8 cellular contexts compared by ENCODE assay signal in the genomic region with DNA sequence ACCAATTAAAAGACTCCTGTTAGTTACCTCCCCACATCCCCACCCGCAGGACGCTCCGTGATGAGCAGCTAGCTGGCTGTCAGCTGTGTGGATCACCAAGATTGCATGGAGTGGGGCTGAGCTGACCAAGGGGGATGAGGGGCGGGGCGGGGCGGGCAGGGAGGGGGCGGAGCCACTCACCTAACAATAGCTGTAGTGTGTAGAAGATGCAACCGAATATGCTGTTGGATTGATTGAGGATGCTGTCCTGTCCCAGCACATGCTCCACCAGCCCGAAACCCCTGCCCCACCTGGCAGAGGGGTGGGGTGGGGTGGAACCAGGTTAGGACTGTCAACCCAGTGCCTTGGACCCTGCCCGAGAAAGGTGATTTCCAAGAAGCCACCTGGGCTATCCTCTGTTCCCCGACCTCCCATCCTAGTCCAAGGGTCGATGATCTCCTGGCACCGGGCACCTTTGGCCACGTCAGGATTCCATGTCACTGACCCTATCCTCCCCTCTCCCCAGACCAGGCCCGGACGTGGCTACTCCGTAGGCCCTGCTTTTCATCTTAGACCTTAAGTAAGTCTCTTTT. TPM values are rescaled to one million over a fixed set of nuclear protein-coding genes. Genes with fewer than 3 reads are reported as not detected.
DNase-seq lines count a peak whose midpoint lies in the region; ATAC-seq and TF ChIP-seq lines count a peak whose summit lies in the region.

No MANE protein-coding gene starts in this region.

- TF ChIP-seq CTCF in NB4 (IDR thresholded peaks at IDR 0.05; ENCODE audit: low read depth, low read length) (no peak), stomach (IDR thresholded peaks at IDR 0.05) (no peak)

- H3K4me3 ChIP-seq in NB4 (ENCODE audit: low read depth, low read length) = peak overlapping the region; percentile 13
- H3K4me3 ChIP-seq in stomach = peak overlapping the region; percentile 72 to 95 (median 78)

- H3K27ac ChIP-seq in stomach = peak overlapping the region in 2 of 5 donors; percentile 88 to 92

- DNase-seq in NB4 (ENCODE audit: low read depth) (peak; percentile 65), iPS-NIHi11 (ENCODE audit: low spot score) (peak; percentile 65), stomach (no peak)
- no peak for DNase-seq in activated naive CD8-positive, alpha-beta T cell treated with anti-CD3 and anti-CD28 coated beads, Interleukin-2, amount 50 U/mL, for 24 hours
- DNase-seq in activated CD4-positive, alpha-beta T cell treated with anti-CD3 and anti-CD28 coated beads, Interleukin-2, amount 50 U/mL, for 4 hours = no peak

- intact Hi-C loops in stomach (cut with DNase I; ENCODE audit: low total_unique reads) = no loop called here

- H3K9me3 ChIP-seq in ES-I3 (ENCODE audit: control insufficient read depth, insufficient read depth, low read length) = no peaks in the 10 kb centered on the region
- H3K9me3 ChIP-seq in stomach = no peaks in the 10 kb centered on the region

- no peak for TF ChIP-seq EP300 in stomach (IDR thresholded peaks at IDR 0.05)

- peak overlapping the region; percentile 97 for H3K4me3 Mint-ChIP-seq in activated naive CD8-positive, alpha-beta T cell treated with anti-CD3 and anti-CD28 coated beads, Interleukin-2, amount 50 U/mL, for 24 hours

- no peaks in the 10 kb centered on the region for H3K9me3 Mint-ChIP-seq in activated naive CD8-positive, alpha-beta T cell treated with anti-CD3 and anti-CD28 coated beads, Interleukin-2, amount 50 U/mL, for 24 hours

- ATAC-seq in activated naive CD8-positive, alpha-beta T cell treated with anti-CD3 and anti-CD28 coated beads, Interleukin-2, amount 50 U/mL, for 24 hours = no peak
- ATAC-seq in activated CD4-positive, CD25-positive, alpha-beta regulatory T cell treated with anti-CD3 and anti-CD28 coated beads, Interleukin-2, amount 50 U/mL, for 24 hours = no peak
- ATAC-seq in GM19328 (IDR thresholded peaks at IDR 0.05; ENCODE audit: unreplicated experiment) = no peak

- no peak overlapping the region for H3K27ac Mint-ChIP-seq in activated naive CD8-positive, alpha-beta T cell treated with anti-CD3 and anti-CD28 coated beads, Interleukin-2, amount 50 U/mL, for 24 hours

- H3K36me3 Mint-ChIP-seq in activated naive CD8-positive, alpha-beta T cell treated with anti-CD3 and anti-CD28 coated beads, Interleukin-2, amount 50 U/mL, for 24 hours (ENCODE audit: low read depth) = peaks cover 6% of the 10 kb centered on the region

- no peaks in the 10 kb centered on the region for H3K27me3 ChIP-seq in stomach

- peaks cover 25% of the 10 kb centered on the region for H3K4me1 Mint-ChIP-seq in activated naive CD8-positive, alpha-beta T cell treated with anti-CD3 and anti-CD28 coated beads, Interleukin-2, amount 50 U/mL, for 24 hours

- H3K36me3 ChIP-seq in ES-I3 (ENCODE audit: insufficient read depth, low read length) = 0 out of 2 replicates have a peak, but pooled peaks cover 9% of the 10 kb centered on the region
- peaks cover 6 to 35% (median 28%) of the 10 kb centered on the region in 4 donors for H3K36me3 ChIP-seq in stomach

- no peaks in the 10 kb centered on the region for H3K27me3 Mint-ChIP-seq in activated naive CD8-positive, alpha-beta T cell treated with anti-CD3 and anti-CD28 coated beads, Interleukin-2, amount 50 U/mL, for 24 hours

- TF ChIP-seq POLR2A in NB4 (IDR thresholded peaks at IDR 0.05; ENCODE audit: extremely low read depth, insufficient read length) = no peak
- TF ChIP-seq POLR2A in stomach (IDR thresholded peaks at IDR 0.05) = no peak

- H3K4me1 ChIP-seq in ES-I3 (ENCODE audit: insufficient read depth, low read length) = peaks cover 3% of the 10 kb centered on the region; the same call in 1 of the 2 replicates
- peaks cover 13 to 38% (median 27%) of the 10 kb centered on the region in 4 donors for H3K4me1 ChIP-seq in stomach

- H3K9ac ChIP-seq in ES-I3 (ENCODE audit: low read depth, low read length) = peak overlapping the region; percentile 84; the same call in 1 of the 2 replicates

- 38 to 50% (median 40%) methylated on average over 15 to 17 of the region's 17 CpGs for WGBS in stomach, 5 donors

RNA-seq across cellular contexts. Expression of a gene that starts 1.4 kb away (rescaled TPM):
- total RNA-seq in stomach = 100 to 1,000 TPM in 1 of 5 donors, 10 to 100 TPM in 4; 20.1 to 191 (median 35.0) TPM
- 10 to 100 TPM; 53.2 to 90.8 (median 62.9) TPM for polyA plus RNA-seq in stomach

RNA-seq across cellular contexts. Expression of a gene that starts 4.5 kb away (rescaled TPM):
- 1 to 10 TPM in 3 of 5 donors, under 1 TPM in 1, not detected in 1; 0.87 to 5.3 (median 1.9) TPM for total RNA-seq in stomach
- 1 to 10 TPM in 2 of 3 donors, under 1 TPM in 1; 0.46 to 1.3 (median 1.1) TPM for polyA plus RNA-seq in stomach

RNA-seq across cellular contexts. Expression of a gene that starts 15.0 kb away (rescaled TPM):
- total RNA-seq in stomach = 100 to 1,000 TPM in 1 of 5 donors, 10 to 100 TPM in 4; 11.0 to 197 (median 58.3) TPM
- polyA plus RNA-seq in stomach = 10 to 100 TPM; 27.4 to 40.9 (median 34.0) TPM

RNA-seq across cellular contexts. Expression of a gene that starts 19.0 kb away (rescaled TPM):
- 10 to 100 TPM in 2 of 5 donors, 1 to 10 TPM in 3; 6.7 to 13.4 (median 9.0) TPM for total RNA-seq in stomach
- polyA plus RNA-seq in stomach = 1 to 10 TPM; 2.1 to 5.0 (median 2.6) TPM

RNA-seq across cellular contexts. Expression of a gene that starts 19.2 kb away (rescaled TPM):
- 10 to 100 TPM in 3 of 5 donors, 1 to 10 TPM in 1, not detected in 1; 8.6 to 14.2 (median 12.0) TPM for total RNA-seq in stomach
- polyA plus RNA-seq in stomach = 1 to 10 TPM; 5.7 to 10.0 (median 6.0) TPM

Comparison
In these comparisons a context has a peak if more than half of its experiments do, and no peak if none do; other contexts are left out.
1. DNase-seq: peak in NB4 (single experiment) and iPS-NIHi11 (single experiment); none in activated naive CD8-positive, alpha-beta T cell treated with anti-CD3 and anti-CD28 coated beads, Interleukin-2, amount 50 U/mL, for 24 hours (single experiment), stomach (single experiment) and activated CD4-positive, alpha-beta T cell treated with anti-CD3 and anti-CD28 coated beads, Interleukin-2, amount 50 U/mL, for 4 hours (0 of 2).